ENCODE assay signal across 17 cellular contexts in the genomic region with DNA sequence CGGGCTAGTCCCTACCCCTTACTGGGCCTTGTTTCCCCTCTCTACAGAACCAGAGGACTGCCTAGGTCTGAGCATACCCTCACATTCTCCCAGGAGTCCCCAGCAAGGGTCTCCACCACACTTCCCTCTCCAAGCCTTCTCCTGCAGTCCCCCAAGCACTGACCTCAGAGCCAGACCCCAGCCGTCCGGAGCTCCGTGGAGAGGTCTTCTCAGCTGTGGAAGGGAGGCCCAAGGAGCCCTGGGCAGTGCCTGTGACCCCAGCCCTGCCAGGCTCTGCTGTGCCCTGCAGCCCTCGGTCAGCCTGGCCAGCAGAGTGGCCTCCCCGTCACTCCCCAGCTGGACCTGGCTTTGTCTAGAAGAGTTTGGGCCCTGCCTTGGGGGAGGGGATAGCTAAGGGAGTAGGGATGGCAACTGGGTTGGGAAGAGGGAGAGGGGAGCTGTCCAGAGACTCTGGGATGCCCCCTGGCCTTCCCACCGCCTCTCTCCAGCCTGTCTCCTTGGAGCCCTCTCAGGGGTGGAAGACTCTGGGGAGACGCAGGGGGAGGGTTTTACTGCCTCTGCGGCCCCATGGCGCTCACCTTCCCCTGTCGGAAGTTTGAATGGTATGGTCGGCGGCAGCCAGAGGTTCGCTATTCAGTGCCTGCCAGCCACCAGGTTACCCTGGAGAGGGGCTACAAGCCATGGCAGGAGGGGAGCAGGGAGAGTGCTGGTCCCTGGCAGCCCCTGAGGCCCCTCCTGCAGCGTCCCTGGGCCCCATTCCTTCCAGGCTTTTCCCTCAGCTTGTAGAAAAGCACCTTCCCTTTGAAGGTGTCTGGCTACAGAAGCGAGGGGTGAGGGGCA. TPM values are rescaled to one million over a fixed set of nuclear protein-coding genes. Genes with fewer than 3 reads are reported as not detected.
A peak's percentile ranks its signal among the peaks of the same experiment; 100 is the strongest.
DNase-seq lines count a peak whose midpoint lies in the region; ATAC-seq and TF ChIP-seq lines count a peak whose summit lies in the region.
"Had no signal": no experiment of that assay in that cellular context is flagged by ENCODE, and none has a peak within 500 bp of the region (broad histone marks: within the 10 kb centered on the region; RNA-seq: fewer than 3 reads in every experiment).

A gene with protein sequence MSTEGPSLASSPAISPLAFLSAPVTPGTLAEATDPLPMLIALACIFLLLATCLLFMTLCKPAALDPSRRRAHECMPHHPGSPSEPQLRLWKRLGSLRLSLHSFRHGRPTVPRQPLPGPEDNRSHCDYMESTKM (minus strand): TSS at position 315 of the 840 bp plus-strand sequence. CDS start 3,441 bp downstream, outside the sequence.

- POLR2A ChIA-PET in activated CD8-positive, alpha-beta T cell treated with anti-CD3 and anti-CD28 coated beads, Interleukin-2, amount 10 ng/mL, durations not matched to agents 7 days and 5 days (lab: Charles Lee): interaction anchor here (0.7 kb wide), 1 partner anchor 18 kb away, joined by 4 read pairs; no protein-coding TSS in a partner anchor
- POLR2A ChIA-PET in activated CD8-positive, alpha-beta T cell treated with anti-CD3 and anti-CD28 coated beads for 36 hours (lab: Charles Lee): interaction anchor here (0.6 to 4.2 kb wide), 2 partner anchors 54 to 268 kb away, joined by 3 to 17 read pairs; a partner anchor contains a TSS

- H3K4me1 ChIP-seq in lower lobe of right lung: peaks cover 44% of the 10 kb centered on the region
- peaks cover 45% of the 10 kb centered on the region for H3K4me1 ChIP-seq in suprapubic skin

- H3K4me3 ChIP-seq in lower lobe of right lung: no peak within 1 kb of the TSS
- H3K4me3 ChIP-seq in suprapubic skin: no peak within 1 kb of the TSS
- H3K4me3 ChIP-seq: mucosa of descending colon had no signal

- no peaks in the 10 kb centered on the region for H3K27me3 ChIP-seq in lower lobe of right lung (ENCODE audit: low read depth)
- no peaks in the 10 kb centered on the region for H3K27me3 ChIP-seq in suprapubic skin

- TF ChIP-seq EP300 in suprapubic skin (IDR thresholded peaks at IDR 0.05): no peak

- no peak for DNase-seq in activated CD8-positive, alpha-beta T cell treated with anti-CD3 and anti-CD28 coated beads, Interleukin-2, amount 10 ng/mL, durations not matched to agents 7 days and 5 days
- DNase-seq in activated CD8-positive, alpha-beta T cell treated with anti-CD3 and anti-CD28 coated beads for 36 hours: no peak
- DNase-seq in chondrocyte (ENCODE audit: low spot score) (no peak), lower lobe of right lung (no peak), suprapubic skin (ENCODE audit: low spot score in 2 of 2) (no peak), RKO (ENCODE audit: low spot score) (no peak)
- DNase-seq: activated CD4-positive, alpha-beta memory T cell treated with anti-CD3 and anti-CD28 coated beads, Interleukin-2, amount 10 ng/mL, durations not matched to agents 7 days and 5 days; activated effector memory CD4-positive, alpha-beta T cell treated with anti-CD3 and anti-CD28 coated beads, Interleukin-2, amount 50 U/mL, for 16 hours; mucosa of descending colon; NCI-H2081; stimulated activated CD4-positive, alpha-beta T cell treated with anti-CD3 and anti-CD28 coated beads, Interleukin-4, amount 100 ng/mL, for 1 hour; stimulated activated naive CD4-positive, alpha-beta T cell had no signal

- H3K36me3 Mint-ChIP-seq in activated CD8-positive, alpha-beta T cell treated with anti-CD3 and anti-CD28 coated beads, Interleukin-2, amount 10 ng/mL, durations not matched to agents 7 days and 5 days (ENCODE audit: low read depth): no peaks in the 10 kb centered on the region
- H3K36me3 Mint-ChIP-seq in activated CD8-positive, alpha-beta T cell treated with anti-CD3 and anti-CD28 coated beads for 36 hours (ENCODE audit: low read depth): no peaks in the 10 kb centered on the region
- H3K36me3 Mint-ChIP-seq in chondrocyte (ENCODE audit: low read depth): no peaks in the 10 kb centered on the region

- no peaks in the 10 kb centered on the region for H3K9me3 ChIP-seq in lower lobe of right lung
- no peaks in the 10 kb centered on the region for H3K9me3 ChIP-seq in suprapubic skin
- H3K9me3 ChIP-seq: mucosa of descending colon had no signal

- H3K27me3 Mint-ChIP-seq in activated CD8-positive, alpha-beta T cell treated with anti-CD3 and anti-CD28 coated beads, Interleukin-2, amount 10 ng/mL, durations not matched to agents 7 days and 5 days (ENCODE audit: low read depth): no peaks in the 10 kb centered on the region
- no peaks in the 10 kb centered on the region for H3K27me3 Mint-ChIP-seq in activated CD8-positive, alpha-beta T cell treated with anti-CD3 and anti-CD28 coated beads for 36 hours
- peaks cover 12% of the 10 kb centered on the region for H3K27me3 Mint-ChIP-seq in chondrocyte (ENCODE audit: low read depth)
- H3K27me3 Mint-ChIP-seq: activated CD4-positive, alpha-beta memory T cell treated with anti-CD3 and anti-CD28 coated beads, Interleukin-2, amount 10 ng/mL, durations not matched to agents 7 days and 5 days; central memory CD8-positive, alpha-beta T cell had no signal

- 92% methylated on average over 7 of the region's 16 CpGs for WGBS in suprapubic skin

- no peaks in the 10 kb centered on the region for H3K9me3 Mint-ChIP-seq in activated CD8-positive, alpha-beta T cell treated with anti-CD3 and anti-CD28 coated beads, Interleukin-2, amount 10 ng/mL, durations not matched to agents 7 days and 5 days (ENCODE audit: insufficient read depth)
- H3K9me3 Mint-ChIP-seq in activated CD8-positive, alpha-beta T cell treated with anti-CD3 and anti-CD28 coated beads for 36 hours: no peaks in the 10 kb centered on the region
- H3K9me3 Mint-ChIP-seq in chondrocyte (ENCODE audit: low read depth): no peaks in the 10 kb centered on the region
- H3K9me3 Mint-ChIP-seq: central memory CD8-positive, alpha-beta T cell had no signal

- ATAC-seq in activated CD8-positive, alpha-beta T cell treated with anti-CD3 and anti-CD28 coated beads, Interleukin-2, amount 10 ng/mL, durations not matched to agents 7 days and 5 days: no peak
- ATAC-seq in activated CD8-positive, alpha-beta T cell treated with anti-CD3 and anti-CD28 coated beads for 36 hours: no peak
- ATAC-seq in lower lobe of right lung: no peak
- no peak for ATAC-seq in HG03097 (IDR thresholded peaks at IDR 0.05; ENCODE audit: low FRiP score, unreplicated experiment)
- no peak for ATAC-seq in GM21619 (IDR thresholded peaks at IDR 0.05; ENCODE audit: unreplicated experiment)

- no peak for TF ChIP-seq POLR2A in suprapubic skin (IDR thresholded peaks at IDR 0.05)

- peak within 1 kb of the TSS; percentile 71 for H3K27ac ChIP-seq in lower lobe of right lung
- H3K27ac ChIP-seq in suprapubic skin: peak within 1 kb of the TSS; percentile 63
- H3K27ac ChIP-seq: 22Rv1 had no signal

- intact Hi-C loops in activated CD8-positive, alpha-beta T cell treated with anti-CD3 and anti-CD28 coated beads for 36 hours (cut with micrococcal nuclease): no loop called here
- intact Hi-C loops in lower lobe of right lung (cut with DNase I): no loop called here

- H3K4me1 Mint-ChIP-seq in activated CD8-positive, alpha-beta T cell treated with anti-CD3 and anti-CD28 coated beads, Interleukin-2, amount 10 ng/mL, durations not matched to agents 7 days and 5 days (ENCODE audit: low read depth): peaks cover 35% of the 10 kb centered on the region
- peaks cover 46% of the 10 kb centered on the region for H3K4me1 Mint-ChIP-seq in activated CD8-positive, alpha-beta T cell treated with anti-CD3 and anti-CD28 coated beads for 36 hours (ENCODE audit: low read depth)
- H3K4me1 Mint-ChIP-seq in chondrocyte (ENCODE audit: low read depth): peaks cover 5% of the 10 kb centered on the region

- H3K4me3 Mint-ChIP-seq in activated CD8-positive, alpha-beta T cell treated with anti-CD3 and anti-CD28 coated beads, Interleukin-2, amount 10 ng/mL, durations not matched to agents 7 days and 5 days: no peak within 1 kb of the TSS
- H3K4me3 Mint-ChIP-seq in activated CD8-positive, alpha-beta T cell treated with anti-CD3 and anti-CD28 coated beads for 36 hours: no peak within 1 kb of the TSS
- H3K4me3 Mint-ChIP-seq in chondrocyte (ENCODE audit: unreplicated experiment): no peak within 1 kb of the TSS
- H3K4me3 Mint-ChIP-seq: activated CD4-positive, alpha-beta memory T cell treated with anti-CD3 and anti-CD28 coated beads, Interleukin-2, amount 10 ng/mL, durations not matched to agents 7 days and 5 days; central memory CD8-positive, alpha-beta T cell had no signal

- peak within 1 kb of the TSS; percentile 49 for H3K27ac Mint-ChIP-seq in activated CD8-positive, alpha-beta T cell treated with anti-CD3 and anti-CD28 coated beads, Interleukin-2, amount 10 ng/mL, durations not matched to agents 7 days and 5 days
- H3K27ac Mint-ChIP-seq in activated CD8-positive, alpha-beta T cell treated with anti-CD3 and anti-CD28 coated beads for 36 hours: no peak within 1 kb of the TSS
- H3K27ac Mint-ChIP-seq in chondrocyte (ENCODE audit: unreplicated experiment): peak within 1 kb of the TSS; percentile 41
- H3K27ac Mint-ChIP-seq: activated CD4-positive, alpha-beta memory T cell treated with anti-CD3 and anti-CD28 coated beads, Interleukin-2, amount 10 ng/mL, durations not matched to agents 7 days and 5 days had no signal

- no peak for TF ChIP-seq CTCF in activated CD8-positive, alpha-beta T cell treated with anti-CD3 and anti-CD28 coated beads for 36 hours (IDR thresholded peaks at IDR 0.05)
- TF ChIP-seq CTCF in chondrocyte (IDR thresholded peaks at IDR 0.05) (no peak), lower lobe of right lung (IDR thresholded peaks at IDR 0.05) (no peak), suprapubic skin (IDR thresholded peaks at IDR 0.05) (no peak)

- no peaks in the 10 kb centered on the region for H3K36me3 ChIP-seq in lower lobe of right lung
- H3K36me3 ChIP-seq in suprapubic skin: no peaks in the 10 kb centered on the region

- CTCF ChIA-PET in activated CD8-positive, alpha-beta T cell treated with anti-CD3 and anti-CD28 coated beads, Interleukin-2, amount 10 ng/mL, durations not matched to agents 7 days and 5 days (lab: Charles Lee): interaction anchor here (0.7 to 1.9 kb wide), 4 partner anchors 8 to 27 kb away, joined by 3 to 8 read pairs (median 4); no protein-coding TSS in a partner anchor
- CTCF ChIA-PET in activated CD8-positive, alpha-beta T cell treated with anti-CD3 and anti-CD28 coated beads for 36 hours (lab: Charles Lee): interaction anchor here (3.5 kb wide), 1 partner anchor 11 kb away, joined by 24 read pairs; no protein-coding TSS in a partner anchor

RNA-seq across cellular contexts. Expression of the gene that starts here (rescaled TPM):
- total RNA-seq in activated CD8-positive, alpha-beta T cell treated with anti-CD3 and anti-CD28 coated beads, Interleukin-2, amount 10 ng/mL, durations not matched to agents 7 days and 5 days: 1 to 10 TPM in 1 of 2 experiments, under 1 TPM in 1; 0.73 to 1.1 TPM
- total RNA-seq in activated CD8-positive, alpha-beta T cell treated with anti-CD3 and anti-CD28 coated beads for 36 hours: under 1 TPM; 0.16 to 0.27 TPM
- total RNA-seq in chondrocyte: not detected in 3 replicates
- 0.32 TPM for total RNA-seq in lower lobe of right lung
- under 1 TPM in 2 of 4 donors, not detected in 2; 0.17 to 0.48 TPM for total RNA-seq in suprapubic skin
- total RNA-seq: M059J had no signal
